12 cellular contexts compared by ENCODE assay signal in the genomic region with DNA sequence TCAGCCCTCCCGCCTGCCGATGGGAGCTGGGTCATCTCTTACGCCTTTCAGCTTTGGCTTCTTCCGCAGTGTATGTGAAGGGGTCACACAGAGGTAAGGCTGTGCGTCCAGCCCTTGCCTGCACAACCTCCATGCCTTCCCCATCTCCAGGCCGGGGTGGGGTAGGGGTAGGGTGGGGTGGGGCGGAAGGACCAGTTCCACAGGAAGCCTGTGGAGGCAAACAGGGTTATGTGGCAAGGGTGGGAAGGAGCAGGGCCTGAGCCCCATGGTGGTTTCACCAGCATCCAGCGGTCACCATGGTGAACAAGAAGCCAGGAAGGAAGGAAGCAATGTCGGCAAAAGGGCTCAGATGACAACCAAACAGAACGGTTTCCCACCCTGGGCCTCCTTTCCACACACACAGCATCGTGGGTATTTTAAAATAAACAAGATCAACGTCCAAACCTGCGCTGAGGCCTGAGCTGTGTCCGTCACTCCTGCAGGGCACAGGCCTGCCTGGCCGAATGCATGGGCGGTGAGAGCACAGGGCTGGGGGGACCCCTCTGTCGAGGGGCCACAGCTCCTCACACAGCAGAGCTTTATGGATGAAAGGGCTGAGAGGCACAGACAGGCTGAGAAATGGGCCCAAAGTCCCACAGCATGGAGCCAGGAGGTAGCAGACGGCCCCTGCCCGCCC.
DNase-seq lines count a peak whose midpoint lies in the region; ATAC-seq and TF ChIP-seq lines count a peak whose summit lies in the region.
"Had no signal": no experiment of that assay in that cellular context is flagged by ENCODE, and none has a peak within 500 bp of the region (broad histone marks: within the 10 kb centered on the region; RNA-seq: fewer than 3 reads in every experiment).

No MANE protein-coding gene starts in this region.

- no peak overlapping the region for H3K14ac ChIP-seq in trophoblast cell (ENCODE audit: low read length)

- peaks cover 37% of the 10 kb centered on the region for H3K4me1 Mint-ChIP-seq in activated CD8-positive, alpha-beta memory T cell treated with anti-CD3 and anti-CD28 coated beads, Interleukin-2, amount 10 ng/mL, durations not matched to agents 7 days and 5 days
- peaks cover 28% of the 10 kb centered on the region for H3K4me1 Mint-ChIP-seq in endodermal cell

- no peak overlapping the region for H3K4me3 ChIP-seq in PC-9
- H3K4me3 ChIP-seq in endodermal cell (ENCODE audit: low read length): no peak overlapping the region
- no peak overlapping the region for H3K4me3 ChIP-seq in trophoblast cell (ENCODE audit: low read depth, low read length)

- POLR2A ChIA-PET in PC-9 (lab: Charles Lee; ENCODE audit: unreplicated experiment): no interaction called here

- H3K18ac ChIP-seq in trophoblast cell (ENCODE audit: low read length): peak overlapping the region; percentile 11

- H4K20me1 ChIP-seq in PC-9 (ENCODE audit: insufficient read depth): peaks cover 78% of the 10 kb centered on the region

- H3K36me3 ChIP-seq in PC-9 (ENCODE audit: low read depth) (no peaks in the 10 kb centered on the region; the same call in 1 of the 2 replicates), endodermal cell (ENCODE audit: control insufficient read depth, insufficient read depth, low read length) (peaks cover 19% of the 10 kb centered on the region), trophoblast cell (ENCODE audit: control insufficient read depth in 1 of 2, insufficient read depth in 2 of 2, low read length in 2 of 2) (peaks cover 38 to 43% of the 10 kb centered on the region in 2 experiments)

- peaks cover 79% of the 10 kb centered on the region for H3K79me2 ChIP-seq in PC-9 (ENCODE audit: low read depth)
- peaks cover 4% of the 10 kb centered on the region for H3K79me2 ChIP-seq in trophoblast cell (ENCODE audit: control insufficient read depth, insufficient read depth, low read length, poor library complexity)

- H3K27ac ChIP-seq in PC-9 (no peak overlapping the region), endodermal cell (ENCODE audit: low read depth, low read length) (peak overlapping the region; percentile 65), trophoblast cell (ENCODE audit: low read depth, low read length) (no peak overlapping the region)

- CTCF ChIA-PET in activated CD8-positive, alpha-beta memory T cell treated with anti-CD3 and anti-CD28 coated beads, Interleukin-2, amount 10 ng/mL, durations not matched to agents 7 days and 5 days (lab: Charles Lee): interaction anchor here (1.0 kb wide), 1 partner anchor 18 kb away, joined by 3 read pairs; no protein-coding TSS in a partner anchor
- CTCF ChIA-PET in PC-9 (lab: Charles Lee): interaction anchor here (0.5 kb wide), 1 partner anchor 153 kb away, joined by 5 read pairs; no protein-coding TSS in a partner anchor

- H3K4me1 ChIP-seq in PC-9 (replicated peaks; ENCODE audit: insufficient read depth) (peaks cover 15% of the 10 kb centered on the region), endodermal cell (ENCODE audit: control insufficient read depth, insufficient read depth, low read length) (peaks cover 6% of the 10 kb centered on the region), trophoblast cell (ENCODE audit: control insufficient read depth in 1 of 2, insufficient read depth in 2 of 2, low read length in 2 of 2) (peaks cover 4 to 7% of the 10 kb centered on the region in 2 experiments)

- no peak for TF ChIP-seq CTCF in PC-9 (conservative IDR thresholded peaks at IDR 0.05)
- no peak for TF ChIP-seq CTCF in endodermal cell (conservative IDR thresholded peaks at IDR 0.05)

- no peak overlapping the region for H2BK5ac ChIP-seq in trophoblast cell (ENCODE audit: low read depth, low read length, poor library complexity)

- intact Hi-C loops in PC-9 (cut with micrococcal nuclease; ENCODE audit: unreplicated experiment) (no loop called here), posterior vena cava (cut with DNase I) (loop anchor here in 1 of 2 donors (5.0 kb wide), 1 partner anchor 861 kb away; no protein-coding TSS in a partner anchor)

- H3F3A ChIP-seq in PC-9 (ENCODE audit: insufficient read depth, low read depth): peaks cover 30% of the 10 kb centered on the region; the same call in 1 of the 2 replicates

- peak overlapping the region; percentile 62 for H3K27ac Mint-ChIP-seq in activated CD8-positive, alpha-beta memory T cell treated with anti-CD3 and anti-CD28 coated beads, Interleukin-2, amount 10 ng/mL, durations not matched to agents 7 days and 5 days
- H3K27ac Mint-ChIP-seq in endodermal cell: no peak overlapping the region

- H4K91ac ChIP-seq in trophoblast cell (ENCODE audit: low read depth, low read length): no peak overlapping the region

- no peaks in the 10 kb centered on the region for H3K9me2 ChIP-seq in PC-9 (ENCODE audit: insufficient read depth)

- BruUV-seq in PC-9 (replicated peaks; lab: Mats Ljungman, UMichigan): no TSS peak

- no peak overlapping the region for H2BK120ac ChIP-seq in trophoblast cell (ENCODE audit: insufficient read depth, low read length, poor library complexity)

- H2BK12ac ChIP-seq in trophoblast cell (ENCODE audit: low read length): no peak overlapping the region

- no peak for DNase-seq in activated CD8-positive, alpha-beta memory T cell treated with anti-CD3 and anti-CD28 coated beads, Interleukin-2, amount 10 ng/mL, durations not matched to agents 7 days and 5 days
- no peak for DNase-seq in activated CD8-positive, alpha-beta memory T cell treated with anti-CD3 and anti-CD28 coated beads, Interleukin-2, amount 50 U/mL, for 4 hours
- DNase-seq in PC-9 (peak in 1 of 2 experiments; percentile 33), endodermal cell (no peak), trophoblast cell (no peak), NCI-H128 (lab: John Stamatoyannopoulos, UW; ENCODE audit: unreplicated experiment) (no peak), NCI-H69 (lab: John Stamatoyannopoulos, UW) (no peak), posterior vena cava (ENCODE audit: low spot score) (no peak)
- DNase-seq: amygdala, DMS153, NCI-H2171, occipital lobe had no signal

- WGBS in endodermal cell (ENCODE audit: insufficient coverage in 1 of 2, insufficient read length in 1 of 2), 2 experiments: 92 to 94% methylated on average over 8 to 19 of the region's 19 CpGs
- WGBS in trophoblast cell (ENCODE audit: extremely low coverage, insufficient coverage, insufficient read length): no CpG with 5 or more reads among the region's 19 CpGs

- H2AK5ac ChIP-seq in trophoblast cell (ENCODE audit: low read length): no peak overlapping the region

- H3K27me3 Mint-ChIP-seq in activated CD8-positive, alpha-beta memory T cell treated with anti-CD3 and anti-CD28 coated beads, Interleukin-2, amount 10 ng/mL, durations not matched to agents 7 days and 5 days: no peaks in the 10 kb centered on the region
- no peaks in the 10 kb centered on the region for H3K27me3 Mint-ChIP-seq in endodermal cell (ENCODE audit: insufficient read depth)

- no peaks in the 10 kb centered on the region for H3K79me1 ChIP-seq in trophoblast cell (ENCODE audit: low read length)

- no peak overlapping the region for H4K12ac ChIP-seq in trophoblast cell (ENCODE audit: low read depth, low read length)

- peaks cover 23% of the 10 kb centered on the region for H3K36me3 Mint-ChIP-seq in activated CD8-positive, alpha-beta memory T cell treated with anti-CD3 and anti-CD28 coated beads, Interleukin-2, amount 10 ng/mL, durations not matched to agents 7 days and 5 days
- H3K36me3 Mint-ChIP-seq in endodermal cell (ENCODE audit: low read depth): peaks cover 22% of the 10 kb centered on the region

- H3K9me3 Mint-ChIP-seq in activated CD8-positive, alpha-beta memory T cell treated with anti-CD3 and anti-CD28 coated beads, Interleukin-2, amount 10 ng/mL, durations not matched to agents 7 days and 5 days (ENCODE audit: low read depth): no peaks in the 10 kb centered on the region
- no peaks in the 10 kb centered on the region for H3K9me3 Mint-ChIP-seq in endodermal cell

- no peak overlapping the region for H4K8ac ChIP-seq in trophoblast cell (ENCODE audit: low read depth, low read length)

- no peak overlapping the region for H3K4me3 Mint-ChIP-seq in activated CD8-positive, alpha-beta memory T cell treated with anti-CD3 and anti-CD28 coated beads, Interleukin-2, amount 10 ng/mL, durations not matched to agents 7 days and 5 days
- H3K4me3 Mint-ChIP-seq in endodermal cell: no peak overlapping the region

- no peaks in the 10 kb centered on the region for H3K9me3 ChIP-seq in PC-9 (ENCODE audit: insufficient read depth, low read depth)
- no peaks in the 10 kb centered on the region for H3K9me3 ChIP-seq in endodermal cell (ENCODE audit: control insufficient read depth, low read length)
- no peaks in the 10 kb centered on the region for H3K9me3 ChIP-seq in trophoblast cell (ENCODE audit: insufficient read depth, low read depth, low read length)

- H3K23ac ChIP-seq in trophoblast cell (ENCODE audit: low read length): no peak overlapping the region

- H2AFZ ChIP-seq in PC-9 (no peak overlapping the region), trophoblast cell (ENCODE audit: insufficient read depth, low read length, poor library complexity) (no peak overlapping the region)

- no peak overlapping the region for H3K4ac ChIP-seq in trophoblast cell (ENCODE audit: low read depth, low read length)

- no peak for ATAC-seq in activated CD8-positive, alpha-beta memory T cell treated with anti-CD3 and anti-CD28 coated beads, Interleukin-2, amount 10 ng/mL, durations not matched to agents 7 days and 5 days

- peak overlapping the region; percentile 11; the same call in 1 of the 2 replicates for H3K4me2 ChIP-seq in PC-9
- H3K4me2 ChIP-seq in trophoblast cell (ENCODE audit: low read length): no peak overlapping the region

- H3K27me3 ChIP-seq in PC-9 (ENCODE audit: insufficient read depth, low read depth) (no peaks in the 10 kb centered on the region), endodermal cell (ENCODE audit: control insufficient read depth, insufficient read depth, low read length, poor library complexity, severe bottlenecking) (no peaks in the 10 kb centered on the region), trophoblast cell (ENCODE audit: insufficient read depth, low read length) (no peaks in the 10 kb centered on the region)

- H3K9ac ChIP-seq in endodermal cell (ENCODE audit: extremely low read depth, low read length, poor library complexity, severe bottlenecking) (no peak overlapping the region), trophoblast cell (ENCODE audit: low read length) (no peak overlapping the region)
